Comparison of ENCODE assay signal across 35 cellular contexts in genomic region chr12:106254724-106255123, GRCh38. TPM values are rescaled to one million over a fixed set of nuclear protein-coding genes. Genes with fewer than 3 reads are reported as not detected.
A peak's percentile ranks its signal among the peaks of the same experiment; 100 is the strongest.
DNase-seq lines count a peak whose midpoint lies in the region; ATAC-seq and TF ChIP-seq lines count a peak whose summit lies in the region.
"Had no signal": no experiment of that assay in that cellular context is flagged by ENCODE, and none has a peak within 500 bp of the region (broad histone marks: within the 10 kb centered on the region; RNA-seq: fewer than 3 reads in every experiment).

No MANE protein-coding gene starts in this region.

- H2AK5ac ChIP-seq in H9 (ENCODE audit: insufficient read length, low read length), result no peak overlapping the region

- H3K4me3 ChIP-seq in body of pancreas, result no peak overlapping the region
- H3K4me3 ChIP-seq: cardiac muscle cell, coronary artery, lung, mucosa of descending colon had no signal

- H3K27ac Mint-ChIP-seq in H9 (no peak overlapping the region), WTC11 (no peak overlapping the region)
- H3K27ac Mint-ChIP-seq: activated naive CD8-positive, alpha-beta T cell treated with anti-CD3 and anti-CD28 coated beads, Interleukin-2, amount 10 ng/mL, durations not matched to agents 7 days and 5 days; activated T-cell treated with anti-CD3 and anti-CD28 coated beads, Interleukin-2, amount 50 U/mL, for 24 hours; B cell; CD4-positive, alpha-beta memory T cell; effector memory CD8-positive, alpha-beta T cell; IgD-negative memory B cell; natural killer cell; stimulated activated memory B cell treated with anti-CD40 and anti-IgM and Interleukin-4, amounts not matched to agents 10 μg/mL and 1 μg/mL and 100 μg/mL, for 72 hours; type B pancreatic cell had no signal

- no peak overlapping the region for H3K9ac ChIP-seq in H9 (ENCODE audit: extremely low read depth, insufficient read length, low read length)

- no peak overlapping the region for H3K4ac ChIP-seq in H9 (ENCODE audit: low read depth, low read length)

- H3K36me3 ChIP-seq in body of pancreas (replicated peaks in 1 of 2; ENCODE audit: insufficient read depth in 1 of 2, low read depth in 2 of 2), result no peaks in the 10 kb centered on the region
- H3K36me3 ChIP-seq: cardiac muscle cell had no signal

- H3K23me2 ChIP-seq in H9 (ENCODE audit: insufficient read length, low read depth, low read length, poor library complexity, severe bottlenecking), result peaks cover 3% of the 10 kb centered on the region

- H3K36me3 Mint-ChIP-seq in H9 (ENCODE audit: insufficient read depth in 1 of 3, low read depth in 3 of 3) (no peaks in the 10 kb centered on the region), WTC11 (no peaks in the 10 kb centered on the region)
- H3K36me3 Mint-ChIP-seq: activated naive CD8-positive, alpha-beta T cell treated with anti-CD3 and anti-CD28 coated beads, Interleukin-2, amount 10 ng/mL, durations not matched to agents 7 days and 5 days; CD4-positive, alpha-beta memory T cell; natural killer cell; stimulated activated memory B cell treated with anti-CD40 and anti-IgM and Interleukin-4, amounts not matched to agents 10 μg/mL and 1 μg/mL and 100 μg/mL, for 72 hours; type B pancreatic cell had no signal

- no peaks in the 10 kb centered on the region for H3K27me3 ChIP-seq in H9 (ENCODE audit: insufficient read depth, low read length)
- no peaks in the 10 kb centered on the region for H3K27me3 ChIP-seq in body of pancreas
- H3K27me3 ChIP-seq: cardiac muscle cell had no signal

- CTCF ChIA-PET in WTC11 (lab: Charles Lee), result interaction anchor here (0.6 to 2.0 kb wide), 5 partner anchors 28 to 835 kb away, joined by 3 to 13 read pairs (median 7); partner anchors contain the start of gene POLR3B

- no peak overlapping the region for H2BK120ac ChIP-seq in H9 (ENCODE audit: low read depth, low read length, poor library complexity, severe bottlenecking)

- peaks cover 12% of the 10 kb centered on the region in 2 experiments for H3K4me1 Mint-ChIP-seq in H9
- peaks cover 12% of the 10 kb centered on the region for H3K4me1 Mint-ChIP-seq in WTC11
- H3K4me1 Mint-ChIP-seq: activated naive CD8-positive, alpha-beta T cell treated with anti-CD3 and anti-CD28 coated beads, Interleukin-2, amount 10 ng/mL, durations not matched to agents 7 days and 5 days; natural killer cell had no signal

- ATAC-seq in WTC11 (peak; percentile 89), body of pancreas (no peak), GM21737 (IDR thresholded peaks at IDR 0.05; ENCODE audit: unreplicated experiment) (no peak)
- ATAC-seq: effector memory CD8-positive, alpha-beta T cell; mucosa of descending colon; natural killer cell; stimulated activated memory B cell treated with anti-CD40 and anti-IgM and Interleukin-4, amounts not matched to agents 10 μg/mL and 1 μg/mL and 100 μg/mL, for 72 hours had no signal

- H3K23ac ChIP-seq in H9 (ENCODE audit: insufficient read length, low read depth, low read length), result no peak overlapping the region

- H3K4me1 ChIP-seq in H9 (ENCODE audit: insufficient read depth, low read length) (peaks cover 8% of the 10 kb centered on the region; the same call in 1 of the 2 replicates), body of pancreas (peaks cover 1% of the 10 kb centered on the region)

- no peaks in the 10 kb centered on the region for H4K20me1 ChIP-seq in H9 (ENCODE audit: control insufficient read depth, insufficient read depth, insufficient read length)

- no peak overlapping the region for H3K27ac ChIP-seq in H9 (ENCODE audit: insufficient read length, low read depth, low read length)
- H3K27ac ChIP-seq in body of pancreas, result no peak overlapping the region
- H3K27ac ChIP-seq: cardiac muscle cell, coronary artery, VCaP had no signal

- H2BK5ac ChIP-seq in H9 (ENCODE audit: insufficient read length, low read length), result no peak overlapping the region

- H3K9me3 ChIP-seq in H9 (ENCODE audit: control insufficient read depth, low read depth, low read length) (no peaks in the 10 kb centered on the region), body of pancreas (no peaks in the 10 kb centered on the region)
- H3K9me3 ChIP-seq: mucosa of descending colon had no signal

- H2AFZ ChIP-seq in H9 (ENCODE audit: low read length), result no peak overlapping the region

- H3K4me3 Mint-ChIP-seq in H9 (no peak overlapping the region), WTC11 (no peak overlapping the region)
- H3K4me3 Mint-ChIP-seq: activated naive CD8-positive, alpha-beta T cell treated with anti-CD3 and anti-CD28 coated beads, Interleukin-2, amount 10 ng/mL, durations not matched to agents 7 days and 5 days; activated T-cell treated with anti-CD3 and anti-CD28 coated beads, Interleukin-2, amount 50 U/mL, for 24 hours; B cell; CD4-positive, alpha-beta memory T cell; effector memory CD8-positive, alpha-beta T cell; IgD-negative memory B cell; natural killer cell; stimulated activated memory B cell treated with anti-CD40 and anti-IgM and Interleukin-4, amounts not matched to agents 10 μg/mL and 1 μg/mL and 100 μg/mL, for 72 hours; type B pancreatic cell had no signal

- H4K5ac ChIP-seq in H9 (ENCODE audit: insufficient read length, low read depth, low read length), result no peak overlapping the region

- POLR2A ChIA-PET in WTC11 (lab: Charles Lee), result interaction anchor here (0.6 kb wide), 1 partner anchor 18 kb away, joined by 3 read pairs; no protein-coding TSS in a partner anchor

- H2BK15ac ChIP-seq in H9 (ENCODE audit: low read depth, low read length), result no peak overlapping the region

- TF ChIP-seq CTCF in H9 (conservative IDR thresholded peaks at IDR 0.05), result no peak
- TF ChIP-seq CTCF in WTC11 (IDR thresholded peaks at IDR 0.05), result no peak
- TF ChIP-seq CTCF in body of pancreas (IDR thresholded peaks at IDR 0.05), result no peak

- WGBS in H9 (ENCODE audit: extremely low coverage, insufficient read length, low lambda C conversion rate), result no CpG with 5 or more reads among the region's 3 CpGs
- WGBS in body of pancreas, 2 donors, result 92 to 93% methylated on average over 3 of the region's 3 CpGs

- no peak overlapping the region for H2BK12ac ChIP-seq in H9 (ENCODE audit: insufficient read length, low read depth, low read length)

- no peaks in the 10 kb centered on the region for H3K9me3 Mint-ChIP-seq in H9
- H3K9me3 Mint-ChIP-seq in WTC11, result no peaks in the 10 kb centered on the region
- H3K9me3 Mint-ChIP-seq: activated naive CD8-positive, alpha-beta T cell treated with anti-CD3 and anti-CD28 coated beads, Interleukin-2, amount 10 ng/mL, durations not matched to agents 7 days and 5 days; activated T-cell treated with anti-CD3 and anti-CD28 coated beads, Interleukin-2, amount 50 U/mL, for 24 hours; CD4-positive, alpha-beta memory T cell; effector memory CD8-positive, alpha-beta T cell; IgD-negative memory B cell; natural killer cell; stimulated activated memory B cell treated with anti-CD40 and anti-IgM and Interleukin-4, amounts not matched to agents 10 μg/mL and 1 μg/mL and 100 μg/mL, for 72 hours; type B pancreatic cell had no signal

- DNase-seq in DMS 273 treated with DMSO at 0.1 percent for 48 hours (lab: John Stamatoyannopoulos, UW), result peak; percentile 13
- DNase-seq in H9, result peak; percentile 64
- DNase-seq in WTC11 (ENCODE audit: low spot score), result peak; percentile 36
- DNase-seq in iPS-NIHi11 (ENCODE audit: low spot score), result peak; percentile 70
- no peak for DNase-seq in stimulated activated CD4-positive, alpha-beta T cell treated with anti-CD3 and anti-CD28 coated beads, Interleukin-2, amount 100 ng/mL, for 24 hours
- DNase-seq in body of pancreas, result no peak
- no peak for DNase-seq in effector CD4-positive, alpha-beta T cell
- DNase-seq: ACHN; activated CD4-positive, alpha-beta T cell treated with anti-CD3 and anti-CD28 coated beads for 4 hours; activated gamma-delta T cell treated with Interleukin-2 at 50 U/mL for 16 hours; activated naive CD8-positive, alpha-beta T cell treated with anti-CD3 and anti-CD28 coated beads, Interleukin-2, amount 10 ng/mL, durations not matched to agents 7 days and 5 days; activated T-cell treated with anti-CD3 and anti-CD28 coated beads, Interleukin-2, amount 50 U/mL, for 24 hours; aorta; CD4-positive, alpha-beta memory T cell; effector memory CD8-positive, alpha-beta T cell; erythroblast; mucosa of descending colon; natural killer cell; NCI-H1092; NCI-H187 treated with DMSO at 0.1 percent for 48 hours; NCI-H226; NCI-H748 treated with DMSO at 0.1 percent for 48 hours; SIG-M5; stimulated activated CD4-positive, alpha-beta T cell treated with anti-CD3 and anti-CD28 coated beads, Interleukin-15, amount 100 ng/mL, for 24 hours; substantia nigra; SW 1271 had no signal

- no peak overlapping the region for H3K14ac ChIP-seq in H9 (ENCODE audit: insufficient read depth, low read length)

- no peak overlapping the region for H4K8ac ChIP-seq in H9 (replicated peaks; ENCODE audit: insufficient read length, low read depth, low read length)

- H3K79me1 ChIP-seq in H9 (ENCODE audit: insufficient read depth, low read depth, low read length, poor library complexity, severe bottlenecking), result no peaks in the 10 kb centered on the region

- no peak for TF ChIP-seq POLR2A in body of pancreas (IDR thresholded peaks at IDR 0.05)

- intact Hi-C loops in body of pancreas (cut with DNase I), result no loop called here

- H3K27me3 Mint-ChIP-seq in H9 (ENCODE audit: low read depth) (peaks cover 5% of the 10 kb centered on the region), WTC11 (ENCODE audit: low read depth) (no peaks in the 10 kb centered on the region)
- H3K27me3 Mint-ChIP-seq: activated naive CD8-positive, alpha-beta T cell treated with anti-CD3 and anti-CD28 coated beads, Interleukin-2, amount 10 ng/mL, durations not matched to agents 7 days and 5 days; activated T-cell treated with anti-CD3 and anti-CD28 coated beads, Interleukin-2, amount 50 U/mL, for 24 hours; B cell; CD4-positive, alpha-beta memory T cell; effector memory CD8-positive, alpha-beta T cell; IgD-negative memory B cell; stimulated activated memory B cell treated with anti-CD40 and anti-IgM and Interleukin-4, amounts not matched to agents 10 μg/mL and 1 μg/mL and 100 μg/mL, for 72 hours; type B pancreatic cell had no signal

- H3K18ac ChIP-seq in H9 (ENCODE audit: insufficient read length, low read depth, low read length), result peak overlapping the region; percentile 49

- H4K91ac ChIP-seq in H9 (ENCODE audit: insufficient read length, low read depth, low read length), result no peak overlapping the region

- H2BK20ac ChIP-seq in H9 (ENCODE audit: low read depth, low read length, poor library complexity, severe bottlenecking), result no peak overlapping the region

- H3K79me2 ChIP-seq in H9 (ENCODE audit: insufficient read depth, low read length), result no peaks in the 10 kb centered on the region

- H3K4me2 ChIP-seq in H9 (ENCODE audit: insufficient read depth, insufficient read length, low read length), result no peak overlapping the region

- H3T11ph ChIP-seq in H9 (ENCODE audit: low read length), result no peak overlapping the region

- no peak overlapping the region for H3K56ac ChIP-seq in H9 (ENCODE audit: insufficient read length, low read depth, low read length)

TF ChIP-seq in WTC11, 78 proteins besides CTCF, POLR2A, EP300 and RAD21 (continues in another document):
- TF ChIP-seq ZNF671 (CRISPR knock-in tag; IDR thresholded peaks at IDR 0.05) (no peak), CREB1 (CRISPR knock-in tag; IDR thresholded peaks at IDR 0.05) (no peak)

RNA-seq across cellular contexts. Expression of gene CKAP4, which starts 6.9 kb away (rescaled TPM):
- total RNA-seq in H9 (2021) (59.6 and 62.4 TPM in 2 replicates), WTC11 (2021) (67.2 to 69.6 TPM (median 67.8 TPM) in 3 replicates), body of pancreas (10 to 100 TPM; 30.6 to 36.6 TPM)

RNA-seq across cellular contexts. Expression of gene TCP11L2, which starts 47.8 kb away (rescaled TPM):
- total RNA-seq in H9 (2021) (5.8 and 6.1 TPM in 2 replicates), WTC11 (2021) (11.9 to 12.8 TPM (median 12.3 TPM) in 3 replicates), body of pancreas (10 to 100 TPM; 16.1 to 19.1 TPM)

Comparison
In these comparisons a context has a peak if more than half of its experiments do, and no peak if none do; other contexts are left out.
1. DNase-seq: peak in DMS 273 treated with DMSO at 0.1 percent for 48 hours (single experiment), H9 (single experiment), WTC11 (single experiment) and iPS-NIHi11 (single experiment); none in stimulated activated CD4-positive, alpha-beta T cell treated with anti-CD3 and anti-CD28 coated beads, Interleukin-2, amount 100 ng/mL, for 24 hours (0 of 2), body of pancreas (0 of 4) and effector CD4-positive, alpha-beta T cell (single experiment).